8 cellular contexts compared by ENCODE assay signal in genomic region chr1:113721010-113721409, GRCh38.
"Had no signal": no experiment of that assay in that cellular context is flagged by ENCODE, and none has a peak within 500 bp of the region (broad histone marks: within the 10 kb centered on the region; RNA-seq: fewer than 3 reads in every experiment).

No MANE protein-coding gene starts in this region.

- H3K4me3 ChIP-seq: GM12878 had no signal

- ATAC-seq: GM12878 had no signal

- DNase-seq: GDM1, GF-D8 had no signal

- FAIRE-seq: G401.6, GM12878, GM12891, GM12892, GM18507, GM19239 had no signal
